Comparison of ENCODE assay signal across 7 cellular contexts in the genomic region with DNA sequence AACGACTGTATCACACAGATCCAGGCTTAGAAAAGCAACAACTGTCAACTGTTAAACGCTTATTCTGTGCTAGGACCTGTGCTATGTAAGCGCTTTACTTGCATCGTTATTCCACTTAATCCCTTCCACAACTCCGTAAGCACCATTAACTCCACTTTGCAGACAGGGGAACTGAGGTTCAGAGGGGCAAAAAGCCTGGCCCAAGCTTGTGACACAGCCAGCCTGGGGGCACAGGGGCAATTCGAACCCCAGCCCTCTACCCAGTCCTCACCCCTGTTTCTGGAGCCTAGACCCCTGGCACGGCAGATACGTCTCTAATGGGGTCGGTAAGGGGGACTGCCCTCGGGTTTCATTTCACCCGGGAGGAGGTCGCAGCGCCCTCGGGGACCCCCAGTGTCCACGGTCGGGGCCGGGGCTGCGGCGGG. TPM values are rescaled to one million over a fixed set of nuclear protein-coding genes. Genes with fewer than 3 reads are reported as not detected.
DNase-seq lines count a peak whose midpoint lies in the region; ATAC-seq and TF ChIP-seq lines count a peak whose summit lies in the region.

No MANE protein-coding gene starts in this region.

- in situ Hi-C loops in IMR-90 (cut with MboI; ENCODE audit: low sequenced_read_pairs): no loop called here

- H3K23ac ChIP-seq in IMR-90 (ENCODE audit: low read depth, low read length): peak overlapping the region; percentile 58

- H3K9ac ChIP-seq in IMR-90 (ENCODE audit: low read depth, low read length): peak overlapping the region; percentile 76

- H2BK20ac ChIP-seq in IMR-90 (ENCODE audit: low read depth, low read length): no peak overlapping the region

- H2BK5ac ChIP-seq in IMR-90 (ENCODE audit: low read depth, low read length, poor library complexity, severe bottlenecking): peak overlapping the region; percentile 16

- DNase-seq in IMR-90 (no peak), breast epithelium (ENCODE audit: low spot score in 2 of 2) (no peak), GM10248 (ENCODE audit: extremely low spot score) (no peak), amygdala (lab: John Stamatoyannopoulos, UW) (no peak)

- no peak for TF ChIP-seq RAD21 in IMR-90 (IDR thresholded peaks at IDR 0.05; ENCODE audit: low read length)

- H3K4me3 ChIP-seq in IMR-90 (ENCODE audit: insufficient read depth, low read depth, low read length) (peak overlapping the region; percentile 64), breast epithelium (peak overlapping the region; percentile 62 to 89 (median 78)), mononuclear cell (ENCODE audit: low read length) (peak overlapping the region; percentile 88)

- peak overlapping the region; percentile 23; the same call in 1 of the 2 replicates for H3K56ac ChIP-seq in IMR-90 (ENCODE audit: extremely low read depth, insufficient read depth, low read length)

- POLR2A ChIA-PET in IMR-90 (lab: Charles Lee; ENCODE audit: unreplicated experiment): no interaction called here
- POLR2A ChIA-PET in GM10248 (lab: Yijun Ruan, JAX): interaction anchor here (1.0 kb wide), 1 partner anchor 27 kb away, joined by 3 read pairs; a partner anchor contains a TSS

- peaks cover 4 to 18% of the 10 kb centered on the region in 2 experiments; a peak in 3 of 4 replicates for H3K79me1 ChIP-seq in IMR-90 (ENCODE audit: low read depth in 1 of 2, low read length in 2 of 2)

- peak overlapping the region; percentile 94 for H3K4me2 ChIP-seq in IMR-90 (ENCODE audit: low read depth, low read length)

- H2AFZ ChIP-seq in IMR-90 (replicated peaks; ENCODE audit: low read length, poor library complexity): peak overlapping the region; percentile 94

- H4K20me1 ChIP-seq in IMR-90 (ENCODE audit: insufficient read depth, low read length): no peaks in the 10 kb centered on the region

- dilution Hi-C loops in IMR-90 (cut with HindIII; ENCODE audit: low sequenced_read_pairs, unreplicated experiment): no loop called here

- BruUV-seq in IMR-90 (replicated peaks; lab: Mats Ljungman, UMichigan): no TSS peak

- TF ChIP-seq POLR2A in IMR-90 (IDR thresholded peaks at IDR 0.05; ENCODE audit: low read depth, low read length) (no peak), breast epithelium (IDR thresholded peaks at IDR 0.05) (no peak)

- peak overlapping the region; percentile 73 for H4K91ac ChIP-seq in IMR-90 (ENCODE audit: insufficient read depth, low read depth, low read length)

- ATAC-seq in GM19395 (IDR thresholded peaks at IDR 0.05; ENCODE audit: unreplicated experiment) (peak; percentile 5), IMR-90 (ENCODE audit: low read depth) (no peak), HG03442 (IDR thresholded peaks at IDR 0.05; ENCODE audit: unreplicated experiment) (no peak)

- H2BK15ac ChIP-seq in IMR-90 (ENCODE audit: low read depth, low read length): no peak overlapping the region

- 0% methylated on average over 8 of the region's 19 CpGs; no CpG with 5 or more reads in 1 of the 2 experiments for WGBS in IMR-90 (ENCODE audit: extremely low coverage in 2 of 2, insufficient read length in 1 of 2), 2 experiments

- peak overlapping the region; percentile 76 for H3K4ac ChIP-seq in IMR-90 (ENCODE audit: low read depth, low read length)

- H3K9me3 ChIP-seq in IMR-90 (ENCODE audit: control insufficient read depth, insufficient read depth, low read length) (no peaks in the 10 kb centered on the region), breast epithelium (no peaks in the 10 kb centered on the region), mononuclear cell (ENCODE audit: low read depth, low read length) (no peaks in the 10 kb centered on the region)

- intact Hi-C loops in IMR-90 (cut with micrococcal nuclease) (no loop called here), breast epithelium (cut with DNase I; ENCODE audit: low total_unique reads) (no loop called here)

- no peak for TF ChIP-seq CTCF in IMR-90 (conservative IDR thresholded peaks at IDR 0.05; ENCODE audit: low read depth, low read length)
- TF ChIP-seq CTCF in breast epithelium (IDR thresholded peaks at IDR 0.05): no peak
- no peak for TF ChIP-seq CTCF in GM10248 (IDR thresholded peaks at IDR 0.05; ENCODE audit: control extremely low read depth, extremely low read depth, low read depth, missing control alignments)

- H3K14ac ChIP-seq in IMR-90 (replicated peaks; ENCODE audit: low read depth, low read length): peak overlapping the region; percentile 70

- H3K18ac ChIP-seq in IMR-90 (ENCODE audit: low read depth, low read length): no peak overlapping the region

- H3K4me1 ChIP-seq in IMR-90 (ENCODE audit: control insufficient read depth, insufficient read depth, low read length): peaks cover 6% of the 10 kb centered on the region; the same call in 1 of the 2 replicates
- H3K4me1 ChIP-seq in breast epithelium: no peaks in the 10 kb centered on the region
- H3K4me1 ChIP-seq in mononuclear cell (ENCODE audit: insufficient read depth, low read length): peaks cover 17% of the 10 kb centered on the region

- no peaks in the 10 kb centered on the region for H3K9me1 ChIP-seq in IMR-90 (ENCODE audit: insufficient read depth, low read length)

- H2AK9ac ChIP-seq in IMR-90 (replicated peaks; ENCODE audit: low read depth, low read length, poor library complexity): peak overlapping the region; percentile 98

- H2AK5ac ChIP-seq in IMR-90 (ENCODE audit: low read depth, low read length): peak overlapping the region; percentile 57

- H4K5ac ChIP-seq in IMR-90 (ENCODE audit: low read depth, low read length): peak overlapping the region; percentile 9; the same call in 1 of the 2 replicates

- peaks cover 3% of the 10 kb centered on the region; the same call in 1 of the 2 replicates for H3K36me3 ChIP-seq in IMR-90 (ENCODE audit: control insufficient read depth, insufficient read depth, low read length)
- H3K36me3 ChIP-seq in breast epithelium: no peaks in the 10 kb centered on the region

- H2BK120ac ChIP-seq in IMR-90 (ENCODE audit: low read depth, low read length): no peak overlapping the region

- CTCF ChIA-PET in IMR-90 (lab: Yijun Ruan, JAX) (interaction anchor here (0.8 to 1.2 kb wide), 4 partner anchors 19 to 68 kb away, joined by 3 to 4 read pairs (median 4); no protein-coding TSS in a partner anchor), GM10248 (lab: Yijun Ruan, JAX) (interaction anchor here (0.6 to 2.9 kb wide), 22 partner anchors 11 to 178 kb away, joined by 3 to 20 read pairs (median 5); a partner anchor contains a TSS)

- H4K8ac ChIP-seq in IMR-90 (ENCODE audit: low read depth in 2 of 2, low read length in 2 of 2): peak overlapping the region; percentile 21 to 38; a peak in 3 of 4 replicates

- peak overlapping the region; percentile 66; the same call in 1 of the 2 replicates for H3K27ac ChIP-seq in IMR-90 (ENCODE audit: insufficient read depth, low read length)
- peak overlapping the region; percentile 97 to 99 for H3K27ac ChIP-seq in breast epithelium

- H3K27me3 ChIP-seq in IMR-90 (ENCODE audit: control insufficient read depth, insufficient read depth, low read length): no peaks in the 10 kb centered on the region
- no peaks in the 10 kb centered on the region for H3K27me3 ChIP-seq in breast epithelium
- H3K27me3 ChIP-seq in mononuclear cell (ENCODE audit: insufficient read depth, low read length): no peaks in the 10 kb centered on the region

TF ChIP-seq in IMR-90, 13 proteins besides CTCF, POLR2A, EP300 and RAD21:
- TF ChIP-seq MXI1 (IDR thresholded peaks at IDR 0.05; ENCODE audit: borderline replicate concordance, low read depth, low read length) (no peak), CHD1 (IDR thresholded peaks at IDR 0.05; ENCODE audit: low read depth, low read length) (no peak), NFE2L2 (IDR thresholded peaks at IDR 0.05; ENCODE audit: low read depth, low read length) (no peak), RCOR1 (IDR thresholded peaks at IDR 0.05; ENCODE audit: insufficient replicate concordance, low read length) (no peak), RFX5 (IDR thresholded peaks at IDR 0.05; ENCODE audit: low read depth, low read length) (no peak), FOS (IDR thresholded peaks at IDR 0.05; ENCODE audit: low read depth, low read length) (no peak), MAZ (IDR thresholded peaks at IDR 0.05; ENCODE audit: borderline replicate concordance, low read depth, low read length) (no peak), BHLHE40 (IDR thresholded peaks at IDR 0.05; ENCODE audit: low read depth, low read length) (no peak), CEBPB (IDR thresholded peaks at IDR 0.05; ENCODE audit: low read depth, low read length) (no peak), SMC3 (IDR thresholded peaks at IDR 0.05; ENCODE audit: low read depth, low read length) (no peak), MAFK (IDR thresholded peaks at IDR 0.05; ENCODE audit: low read depth, low read length) (no peak)
- TF ChIP-seq, protein P1, sequence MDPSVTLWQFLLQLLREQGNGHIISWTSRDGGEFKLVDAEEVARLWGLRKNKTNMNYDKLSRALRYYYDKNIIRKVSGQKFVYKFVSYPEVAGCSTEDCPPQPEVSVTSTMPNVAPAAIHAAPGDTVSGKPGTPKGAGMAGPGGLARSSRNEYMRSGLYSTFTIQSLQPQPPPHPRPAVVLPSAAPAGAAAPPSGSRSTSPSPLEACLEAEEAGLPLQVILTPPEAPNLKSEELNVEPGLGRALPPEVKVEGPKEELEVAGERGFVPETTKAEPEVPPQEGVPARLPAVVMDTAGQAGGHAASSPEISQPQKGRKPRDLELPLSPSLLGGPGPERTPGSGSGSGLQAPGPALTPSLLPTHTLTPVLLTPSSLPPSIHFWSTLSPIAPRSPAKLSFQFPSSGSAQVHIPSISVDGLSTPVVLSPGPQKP (IDR thresholded peaks at IDR 0.05; ENCODE audit: borderline replicate concordance, low read depth, low read length): no peak
- TF ChIP-seq, protein P2, sequence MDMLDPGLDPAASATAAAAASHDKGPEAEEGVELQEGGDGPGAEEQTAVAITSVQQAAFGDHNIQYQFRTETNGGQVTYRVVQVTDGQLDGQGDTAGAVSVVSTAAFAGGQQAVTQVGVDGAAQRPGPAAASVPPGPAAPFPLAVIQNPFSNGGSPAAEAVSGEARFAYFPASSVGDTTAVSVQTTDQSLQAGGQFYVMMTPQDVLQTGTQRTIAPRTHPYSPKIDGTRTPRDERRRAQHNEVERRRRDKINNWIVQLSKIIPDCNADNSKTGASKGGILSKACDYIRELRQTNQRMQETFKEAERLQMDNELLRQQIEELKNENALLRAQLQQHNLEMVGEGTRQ (IDR thresholded peaks at IDR 0.05; ENCODE audit: low read depth, low read length): no peak

RNA-seq across cellular contexts. Expression of a gene that starts 0.4 kb away (rescaled TPM):
- total RNA-seq in IMR-90 (2012; rRNA removed) (16.3 and 18.3 TPM in 2 replicates), breast epithelium (10 to 100 TPM in 2 of 3 donors, 1 to 10 TPM in 1; 6.9 to 13.1 (median 11.9) TPM), mononuclear cell (10.2 TPM)
- 9.4 and 10.5 TPM in 2 replicates for polyA plus RNA-seq in IMR-90 (2012; rRNA removed)
- 2.9 and 5.5 TPM in 2 replicates for polyA plus RNA-seq in IMR-90 (2012; cell fraction: cytosol; rRNA removed)
- 3.2 and 10.1 TPM in 2 replicates for polyA plus RNA-seq in IMR-90 (2012; cell fraction: nucleus; rRNA removed; ENCODE audit: low replicate concordance)

RNA-seq across cellular contexts. Expression of a gene that starts 27.2 kb away (rescaled TPM):
- total RNA-seq in IMR-90 (2012; rRNA removed) (31.9 and 34.2 TPM in 2 replicates), breast epithelium (10 to 100 TPM; 18.7 to 24.7 (median 22.9) TPM), mononuclear cell (19.0 TPM)
- 22.0 and 24.8 TPM in 2 replicates for polyA plus RNA-seq in IMR-90 (2012; rRNA removed)
- polyA plus RNA-seq in IMR-90 (2012; cell fraction: cytosol; rRNA removed): 12.3 and 14.3 TPM in 2 replicates
- polyA plus RNA-seq in IMR-90 (2012; cell fraction: nucleus; rRNA removed; ENCODE audit: low replicate concordance): 6.6 and 23.1 TPM in 2 replicates
